ENCODE assay signal across 11 cellular contexts in genomic region chr15:64851503-64851840, GRCh38. TPM values are rescaled to one million over a fixed set of nuclear protein-coding genes. Genes with fewer than 3 reads are reported as not detected.
DNase-seq lines count a peak whose midpoint lies in the region; ATAC-seq, FAIRE-seq and TF ChIP-seq lines count a peak whose summit lies in the region.
"Had no signal": no experiment of that assay in that cellular context is flagged by ENCODE, and none has a peak within 500 bp of the region (broad histone marks: within the 10 kb centered on the region; RNA-seq: fewer than 3 reads in every experiment).

No MANE protein-coding gene starts in this region.

- H3K27ac ChIP-seq in right lobe of liver (peak overlapping the region in 1 of 3 donors; percentile 13), HepG2 (ENCODE audit: extremely low read length, insufficient read depth, low read length) (no peak overlapping the region), dorsolateral prefrontal cortex (peak overlapping the region in 31 of 59 donors; percentile 3 to 71 (median 35))

- H3K4me3 ChIP-seq in right lobe of liver: no peak overlapping the region
- no peak overlapping the region for H3K4me3 ChIP-seq in HepG2 (replicated peaks in 1 of 3; ENCODE audit: insufficient read depth in 1 of 3, low read depth in 2 of 3, low read length in 3 of 3)
- H3K4me3 ChIP-seq in dorsolateral prefrontal cortex: no peak overlapping the region

- CTCF ChIA-PET in HepG2 (lab: Yijun Ruan, JAX; ENCODE audit: low intra/inter-chr PET ratio, low total read pairs): no interaction called here

- intact Hi-C loops in right lobe of liver (cut with DNase I) (no loop called here), HepG2 (cut with micrococcal nuclease; ENCODE audit: unreplicated experiment) (no loop called here), dorsolateral prefrontal cortex (cut with DNase I) (loop anchor here in 1 of 2 donors (10.0 kb wide), 1 partner anchor 133 kb away; the partner anchor contains the start of gene SPG21)

- no peak for TF ChIP-seq RAD21 in HepG2 (CRISPR knock-in tag; IDR thresholded peaks at IDR 0.05)

- no TSS peak for BruUV-seq in HepG2 (replicated peaks; lab: Mats Ljungman, UMichigan)

- H3K36me3 ChIP-seq in right lobe of liver (peaks cover 0 to 16% (median 0%) of the 10 kb centered on the region in 4 donors), HepG2 (replicated peaks in 1 of 2; ENCODE audit: control insufficient read depth in 1 of 2, insufficient read depth in 2 of 2, low read length in 2 of 2) (peaks cover 12 to 27% of the 10 kb centered on the region in 2 experiments; a peak in 3 of 5 replicates)

- H3K36me3 Mint-ChIP-seq in mesothelial cell of epicardium: peaks cover 4% of the 10 kb centered on the region

- TF ChIP-seq POLR2A in right lobe of liver (IDR thresholded peaks at IDR 0.05): no peak
- no peak for TF ChIP-seq POLR2A in HepG2 (IDR thresholded peaks at IDR 0.05; ENCODE audit: insufficient read depth in 1 of 2, low read depth in 2 of 2, low read length in 2 of 2)

- POLR2A ChIA-PET in HepG2 (lab: Yijun Ruan, JAX): no interaction called here

- TF ChIP-seq EP300 in HepG2 (IDR thresholded peaks at IDR 0.05; ENCODE audit: low read depth in 2 of 2, low read length in 2 of 2) (no peak), HepG2 (CRISPR knock-in tag; IDR thresholded peaks at IDR 0.05; ENCODE audit: borderline replicate concordance) (no peak)

- no peak overlapping the region for H3K9ac ChIP-seq in HepG2 (ENCODE audit: insufficient read depth, low read depth, low read length)

- no peaks in the 10 kb centered on the region for H3K9me3 ChIP-seq in right lobe of liver
- no peaks in the 10 kb centered on the region for H3K9me3 ChIP-seq in HepG2 (ENCODE audit: low read length)
- H3K9me3 ChIP-seq: BE2C had no signal

- no peak for FAIRE-seq in HepG2 (lab: Jason Lieb, UNC)

- TF ChIP-seq CTCF in right lobe of liver (IDR thresholded peaks at IDR 0.05) (no peak), HepG2 (CRISPR knock-in tag; IDR thresholded peaks at IDR 0.05) (no peak), dorsolateral prefrontal cortex (IDR thresholded peaks at IDR 0.05 in 54 of 56, conservative IDR thresholded peaks at IDR 0.05 in 2 of 56; ENCODE audit: low read depth in 1 of 56, partially characterized antibody in 56 of 56) (no peak), mesothelial cell of epicardium (IDR thresholded peaks at IDR 0.05; ENCODE audit: unreplicated experiment) (no peak), GM13976 (IDR thresholded peaks at IDR 0.05; ENCODE audit: borderline replicate concordance, control extremely low read depth, extremely low read depth, insufficient read depth, missing control alignments) (no peak)

- H3K4me1 Mint-ChIP-seq in mesothelial cell of epicardium: peaks cover 19% of the 10 kb centered on the region

- H2AFZ ChIP-seq in HepG2 (ENCODE audit: low read length): no peak overlapping the region

- no peaks in the 10 kb centered on the region for H4K20me1 ChIP-seq in HepG2 (ENCODE audit: insufficient read depth, low read length)

- H3K4me3 Mint-ChIP-seq in mesothelial cell of epicardium: no peak overlapping the region
- H3K4me3 Mint-ChIP-seq: activated CD8-positive, alpha-beta T cell treated with anti-CD3 and anti-CD28 coated beads, Interleukin-2, amount 10 ng/mL, durations not matched to agents 7 days and 5 days had no signal

- H3K9me3 Mint-ChIP-seq in mesothelial cell of epicardium: no peaks in the 10 kb centered on the region

- peak; percentile 11 to 51 (median 30) for ATAC-seq in right lobe of liver
- no peak for ATAC-seq in HepG2
- no peak for ATAC-seq in HG03342 (IDR thresholded peaks at IDR 0.05; ENCODE audit: unreplicated experiment)
- no peak for ATAC-seq in HG02870 (IDR thresholded peaks at IDR 0.05; ENCODE audit: unreplicated experiment)
- ATAC-seq: activated CD8-positive, alpha-beta T cell treated with anti-CD3 and anti-CD28 coated beads, Interleukin-2, amount 10 ng/mL, durations not matched to agents 7 days and 5 days had no signal

- in situ Hi-C loops in HepG2 (cut with HindIII; ENCODE audit: extremely low pct_ligation_motif_present, low pct_unique_long_range_greater_than_20kb): no loop called here
- in situ Hi-C loops in GM13976 (cut with MboI; ENCODE audit: low sequenced_read_pairs, unreplicated experiment): no loop called here

- H3K27ac Mint-ChIP-seq in mesothelial cell of epicardium: peak overlapping the region; percentile 73

- no peaks in the 10 kb centered on the region for H3K79me2 ChIP-seq in HepG2 (ENCODE audit: insufficient read depth, low read length)

- WGBS in right lobe of liver (ENCODE audit: insufficient coverage, low coverage, low lambda C conversion rate, missing lambda C conversion rate): 42% methylated on average over 4 of the region's 6 CpGs
- WGBS in HepG2 (ENCODE audit: low lambda C conversion rate): 91% methylated on average over 6 of the region's 6 CpGs

- DNase-seq in right lobe of liver: no peak
- DNase-seq in HepG2 (ENCODE audit: low spot score): no peak
- no peak for DNase-seq in dorsolateral prefrontal cortex
- DNase-seq in mesothelial cell of epicardium (ENCODE audit: low spot score in 2 of 2, unreplicated experiment in 2 of 2): no peak
- DNase-seq in pons (ENCODE audit: low spot score): no peak
- no peak for DNase-seq in GM13976 (ENCODE audit: low spot score)
- DNase-seq: activated CD8-positive, alpha-beta T cell treated with anti-CD3 and anti-CD28 coated beads, Interleukin-2, amount 10 ng/mL, durations not matched to agents 7 days and 5 days; BE2C; NCI-H1092 had no signal

- no peak overlapping the region for H3K4me2 ChIP-seq in HepG2 (ENCODE audit: low read depth, low read length)

- H3K27me3 ChIP-seq in right lobe of liver (no peaks in the 10 kb centered on the region), HepG2 (ENCODE audit: control insufficient read depth in 1 of 2, insufficient read depth in 2 of 2, low read length in 2 of 2) (no peaks in the 10 kb centered on the region), dorsolateral prefrontal cortex (no peaks in the 10 kb centered on the region)
- H3K27me3 ChIP-seq: BE2C had no signal

- H3K27me3 Mint-ChIP-seq in mesothelial cell of epicardium (ENCODE audit: low read depth): no peaks in the 10 kb centered on the region

- H3K4me1 ChIP-seq in right lobe of liver: no peaks in the 10 kb centered on the region
- peaks cover 25% of the 10 kb centered on the region for H3K4me1 ChIP-seq in HepG2 (ENCODE audit: insufficient read depth, low read length)

RNA-seq across cellular contexts. Expression of gene PLEKHO2, which starts 9.8 kb away (rescaled TPM):
- total RNA-seq in right lobe of liver (10 to 100 TPM in 1 of 6 experiments, 1 to 10 TPM in 5; 3.9 to 11.8 (median 5.2) TPM), HepG2 (2016; rRNA removed; fragmentation: Illumina TruSeq; extraction: Trizol) (3.1 and 3.8 TPM in 2 replicates), dorsolateral prefrontal cortex (10 to 100 TPM; 11.7 to 57.7 (median 19.3) TPM), mesothelial cell of epicardium (8.7 to 9.8 TPM (median 8.8 TPM) in 3 replicates)
- total RNA-seq in HepG2 (2016; cell fraction: cytosol; rRNA removed; fragmentation: Illumina TruSeq; extraction: Trizol; ENCODE audit: low read depth): 0.61 and 0.71 TPM in 2 replicates
- 3.1 and 4.3 TPM in 2 replicates for total RNA-seq in HepG2 (2016; cell fraction: insoluble cytoplasmic fraction; rRNA removed; fragmentation: Illumina TruSeq; extraction: Trizol)
- 1.4 and 1.8 TPM in 2 replicates for total RNA-seq in HepG2 (2016; cell fraction: membrane; rRNA removed; fragmentation: Illumina TruSeq; extraction: Trizol)
- total RNA-seq in HepG2 (2016; cell fraction: nucleus; rRNA removed; fragmentation: Illumina TruSeq; extraction: Trizol): 3.2 and 3.6 TPM in 2 replicates
- polyA plus RNA-seq in HepG2 (2011; rRNA removed): 4.8 and 5.1 TPM in 2 replicates
- polyA plus RNA-seq in HepG2 (2011; cell fraction: cytosol; rRNA removed): 3.1 and 3.9 TPM in 2 replicates
- 15.5 and 19.5 TPM in 2 replicates for polyA plus RNA-seq in HepG2 (2011; cell fraction: nucleus; rRNA removed)
- polyA plus RNA-seq in HepG2 (2012): 3.9 and 4.4 TPM in 2 replicates
- polyA plus RNA-seq in HepG2 (2016; cell fraction: cytosol; fragmentation: Illumina TruSeq; extraction: Trizol; ENCODE audit: low read depth): 0.38 and 0.41 TPM in 2 replicates
- 2.2 and 3.1 TPM in 2 replicates for polyA plus RNA-seq in HepG2 (2016; cell fraction: insoluble cytoplasmic fraction; fragmentation: Illumina TruSeq; extraction: Trizol; ENCODE audit: low read depth)
- polyA plus RNA-seq in HepG2 (2016; cell fraction: membrane; fragmentation: Illumina TruSeq; extraction: Trizol; ENCODE audit: low read depth): 0.70 and 0.73 TPM in 2 replicates
- polyA plus RNA-seq in HepG2 (2016; cell fraction: nucleus; fragmentation: Illumina TruSeq; extraction: Trizol; ENCODE audit: insufficient read depth, low read depth): 17.8 and 18.9 TPM in 2 replicates
- 3.4 and 9.7 TPM in 2 replicates for polyA minus RNA-seq in HepG2 (2011; rRNA and poly(A)+ RNA removed; ENCODE audit: low replicate concordance)
- polyA minus RNA-seq in HepG2 (2011; cell fraction: cytosol; rRNA and poly(A)+ RNA removed): 3.4 and 3.5 TPM in 2 replicates
- 4.4 and 6.8 TPM in 2 replicates for polyA minus RNA-seq in HepG2 (2011; cell fraction: nucleus; rRNA and poly(A)+ RNA removed)

RNA-seq across cellular contexts. Expression of gene PIF1, which starts 26.0 kb away (rescaled TPM):
- total RNA-seq in right lobe of liver: under 1 TPM; 0.11 to 1.00 (median 0.36) TPM
- 8.3 and 19.7 TPM in 2 replicates for total RNA-seq in HepG2 (2016; rRNA removed; fragmentation: Illumina TruSeq; extraction: Trizol)
- total RNA-seq in HepG2 (2016; cell fraction: cytosol; rRNA removed; fragmentation: Illumina TruSeq; extraction: Trizol; ENCODE audit: low read depth): 10.1 and 10.8 TPM in 2 replicates
- total RNA-seq in HepG2 (2016; cell fraction: insoluble cytoplasmic fraction; rRNA removed; fragmentation: Illumina TruSeq; extraction: Trizol): 7.8 and 21.1 TPM in 2 replicates
- total RNA-seq in HepG2 (2016; cell fraction: membrane; rRNA removed; fragmentation: Illumina TruSeq; extraction: Trizol): 8.0 and 9.6 TPM in 2 replicates
- 22.6 and 34.5 TPM in 2 replicates for total RNA-seq in HepG2 (2016; cell fraction: nucleus; rRNA removed; fragmentation: Illumina TruSeq; extraction: Trizol)
- 14.0 and 18.5 TPM in 2 replicates for polyA plus RNA-seq in HepG2 (2011; rRNA removed)
- 5.4 and 11.1 TPM in 2 replicates for polyA plus RNA-seq in HepG2 (2011; cell fraction: cytosol; rRNA removed)
- polyA plus RNA-seq in HepG2 (2011; cell fraction: nucleus; rRNA removed): 50.6 and 90.5 TPM in 2 replicates
- 3.2 and 9.0 TPM in 2 replicates for polyA plus RNA-seq in HepG2 (2012)
- polyA plus RNA-seq in HepG2 (2016; cell fraction: cytosol; fragmentation: Illumina TruSeq; extraction: Trizol; ENCODE audit: low read depth): 1.2 and 1.3 TPM in 2 replicates
- polyA plus RNA-seq in HepG2 (2016; cell fraction: insoluble cytoplasmic fraction; fragmentation: Illumina TruSeq; extraction: Trizol; ENCODE audit: low read depth): 7.2 and 8.0 TPM in 2 replicates
- 3.6 and 4.0 TPM in 2 replicates for polyA plus RNA-seq in HepG2 (2016; cell fraction: membrane; fragmentation: Illumina TruSeq; extraction: Trizol; ENCODE audit: low read depth)
- polyA plus RNA-seq in HepG2 (2016; cell fraction: nucleus; fragmentation: Illumina TruSeq; extraction: Trizol; ENCODE audit: insufficient read depth, low read depth): 105 and 116 TPM in 2 replicates
- 12.7 and 35.9 TPM in 2 replicates for polyA minus RNA-seq in HepG2 (2011; rRNA and poly(A)+ RNA removed; ENCODE audit: low replicate concordance)
- 1.6 and 4.1 TPM in 2 replicates for polyA minus RNA-seq in HepG2 (2011; cell fraction: cytosol; rRNA and poly(A)+ RNA removed)
- 11.4 and 16.5 TPM in 2 replicates for polyA minus RNA-seq in HepG2 (2011; cell fraction: nucleus; rRNA and poly(A)+ RNA removed)
- 1 to 10 TPM in 119 of 120 experiments, under 1 TPM in 1; 0.74 to 7.7 (median 3.2) TPM for total RNA-seq in dorsolateral prefrontal cortex
- 10.8 to 12.4 TPM (median 10.8 TPM) in 3 replicates for total RNA-seq in mesothelial cell of epicardium

Comparison
In these comparisons a context has a peak if more than half of its experiments do, and no peak if none do; other contexts are left out.
1. ATAC-seq: peak in right lobe of liver (4 of 4); none in HepG2 (single experiment), HG03342 (single experiment) and HG02870 (single experiment).